ENCODE assay signal across 8 cellular contexts in the genomic region with DNA sequence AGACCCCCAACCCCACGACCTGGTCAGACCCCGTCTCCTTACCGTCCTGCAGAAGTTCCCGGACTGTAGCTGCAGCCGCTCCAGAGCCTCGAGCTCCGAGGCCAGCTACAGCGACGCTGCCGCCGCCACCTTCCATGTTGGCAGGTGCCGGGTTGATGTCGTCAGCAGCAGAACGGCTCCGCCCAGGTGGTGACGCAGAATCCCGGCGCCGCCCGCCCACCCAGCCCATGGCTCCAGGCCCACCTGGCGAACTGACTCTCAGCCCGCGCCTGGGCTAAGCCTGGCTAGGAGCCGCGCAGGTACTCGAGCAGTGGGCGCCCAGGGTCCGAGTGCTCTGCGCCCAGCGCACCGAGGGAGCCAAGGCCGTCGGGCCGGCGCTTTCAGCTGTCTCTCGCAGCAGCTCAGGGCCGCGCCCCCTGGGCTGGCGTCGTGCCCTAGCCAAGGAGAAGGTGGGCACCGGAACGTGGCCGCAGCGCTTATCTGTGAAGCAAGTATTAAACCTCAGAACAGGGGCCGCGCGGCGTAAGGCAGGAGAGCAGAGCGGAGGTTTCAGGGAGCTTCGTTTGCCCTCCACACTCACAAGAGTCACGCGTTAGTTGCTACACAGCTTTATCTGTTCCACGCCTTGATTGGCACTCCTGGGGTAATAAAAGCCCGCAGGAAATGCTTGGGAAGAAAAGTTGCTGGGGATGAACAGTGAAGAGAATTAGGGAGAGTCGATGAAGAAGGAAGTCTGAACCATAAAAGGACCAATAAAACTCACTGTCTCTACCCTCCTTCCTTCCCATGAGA.
DNase-seq lines count a peak whose midpoint lies in the region; ATAC-seq and TF ChIP-seq lines count a peak whose summit lies in the region.

TSS of gene COG5 (minus strand) at position 160 of the 792 bp plus-strand sequence. CDS start at position 136, 24 bp downstream.
TSS of gene DUS4L (plus strand) at position 211 of the 792 bp plus-strand sequence. CDS start 3,100 bp downstream, outside the sequence.

- peaks cover 24% of the 10 kb centered on the region for H3K36me3 ChIP-seq in DOHH2 (ENCODE audit: control insufficient read depth, low read length)

- peak; percentile 88 for DNase-seq in KBM-7
- peak; percentile 93 for DNase-seq in RPMI8226
- peak; percentile 74 for DNase-seq in activated T-helper 9 cell treated with anti-CD3 and anti-CD28 coated beads, Interleukin-2, amount 50 U/mL, for 16 hours (ENCODE audit: low read depth)
- peak; percentile 72 for DNase-seq in fibroblast of peridontal ligament (ENCODE audit: extremely low read depth)

- H3F3A ChIP-seq in DOHH2 (ENCODE audit: control insufficient read depth, insufficient read depth) = no peaks in the 10 kb centered on the region; the same call in 1 of the 2 replicates

- H3K27me3 ChIP-seq in DOHH2 (ENCODE audit: control insufficient read depth, low read length) = no peaks in the 10 kb centered on the region

- ATAC-seq in GM21723 (IDR thresholded peaks at IDR 0.05; ENCODE audit: unreplicated experiment) = peak; percentile 96

- H4K20me1 ChIP-seq in DOHH2 (ENCODE audit: control insufficient read depth, insufficient read depth, low read depth, low read length) = no peaks in the 10 kb centered on the region

- H3K27ac ChIP-seq in DOHH2 (ENCODE audit: low read depth, low read length) = peak within 1 kb of the TSS; percentile 29

- H3K27ac Mint-ChIP-seq in nephron = peak within 1 kb of the TSS; percentile 89 to 94 (median 89)
- H3K27ac Mint-ChIP-seq in stimulated activated naive CD8-positive, alpha-beta T cell treated with anti-CD3 and anti-CD28 coated beads, Interleukin-15, Interleukin-2, amounts not matched to agents 100 ng/mL and 50 ng/mL, for 24 hours = peak within 1 kb of the TSS; percentile 88

- H3K4me3 ChIP-seq in DOHH2 (ENCODE audit: low read length) = peak within 1 kb of the TSS; percentile 83

- H3K79me2 ChIP-seq in DOHH2 (ENCODE audit: control insufficient read depth, low read length) = peaks cover 63% of the 10 kb centered on the region

- in situ Hi-C loops in KBM-7 (cut with MboI; ENCODE audit: low pct_unique_long_range_greater_than_20kb, low sequenced_read_pairs) = no loop called here

- H3K4me1 ChIP-seq in DOHH2 (ENCODE audit: control insufficient read depth, low read length) = peaks cover 23% of the 10 kb centered on the region

- H3K4me3 Mint-ChIP-seq in nephron = peak within 1 kb of the TSS; percentile 82 to 94 (median 90)
- H3K4me3 Mint-ChIP-seq in stimulated activated naive CD8-positive, alpha-beta T cell treated with anti-CD3 and anti-CD28 coated beads, Interleukin-15, Interleukin-2, amounts not matched to agents 100 ng/mL and 50 ng/mL, for 24 hours = peak within 1 kb of the TSS; percentile 87

- H3K4me2 ChIP-seq in DOHH2 (ENCODE audit: low read length) = peak within 1 kb of the TSS; percentile 91

- H3K9me3 ChIP-seq in DOHH2 (ENCODE audit: control insufficient read depth, insufficient read depth, low read length) = no peaks in the 10 kb centered on the region

- TF ChIP-seq CTCF in DOHH2 (IDR thresholded peaks at IDR 0.05; ENCODE audit: low read depth, low read length, poor library complexity, severe bottlenecking) = no peak
- TF ChIP-seq CTCF in nephron (IDR thresholded peaks at IDR 0.05; ENCODE audit: unreplicated experiment in 3 of 3) = no peak

- H3K9me2 ChIP-seq in DOHH2 (replicated peaks; ENCODE audit: control insufficient read depth, low read length) = no peaks in the 10 kb centered on the region

- peaks cover 5% of the 10 kb centered on the region for H3K36me3 Mint-ChIP-seq in nephron (ENCODE audit: low read depth)
- peaks cover 11% of the 10 kb centered on the region for H3K36me3 Mint-ChIP-seq in stimulated activated naive CD8-positive, alpha-beta T cell treated with anti-CD3 and anti-CD28 coated beads, Interleukin-15, Interleukin-2, amounts not matched to agents 100 ng/mL and 50 ng/mL, for 24 hours (ENCODE audit: low read depth)

- peaks cover 56% of the 10 kb centered on the region for H3K4me1 Mint-ChIP-seq in nephron
- H3K4me1 Mint-ChIP-seq in stimulated activated naive CD8-positive, alpha-beta T cell treated with anti-CD3 and anti-CD28 coated beads, Interleukin-15, Interleukin-2, amounts not matched to agents 100 ng/mL and 50 ng/mL, for 24 hours (ENCODE audit: low read depth) = peaks cover 59% of the 10 kb centered on the region

- H3K9me3 Mint-ChIP-seq in nephron = no peaks in the 10 kb centered on the region
- no peaks in the 10 kb centered on the region for H3K9me3 Mint-ChIP-seq in stimulated activated naive CD8-positive, alpha-beta T cell treated with anti-CD3 and anti-CD28 coated beads, Interleukin-15, Interleukin-2, amounts not matched to agents 100 ng/mL and 50 ng/mL, for 24 hours

- no peaks in the 10 kb centered on the region for H3K27me3 Mint-ChIP-seq in nephron (ENCODE audit: low read depth)
- no peaks in the 10 kb centered on the region for H3K27me3 Mint-ChIP-seq in stimulated activated naive CD8-positive, alpha-beta T cell treated with anti-CD3 and anti-CD28 coated beads, Interleukin-15, Interleukin-2, amounts not matched to agents 100 ng/mL and 50 ng/mL, for 24 hours

Comparison
In these comparisons a context has a peak if more than half of its experiments do, and no peak if none do; other contexts are left out.
1. Peak in every context shown above with its lines: DNase-seq, ATAC-seq, H3K4me3 ChIP-seq and H3K27ac ChIP-seq.